In genomic region chr1:170176772-170177171, GRCh38 we compare ENCODE assay signal across 9 cellular contexts. TPM values are rescaled to one million over a fixed set of nuclear protein-coding genes. Genes with fewer than 3 reads are reported as not detected.
"Had no signal": no experiment of that assay in that cellular context is flagged by ENCODE, and none has a peak within 500 bp of the region (broad histone marks: within the 10 kb centered on the region; RNA-seq: fewer than 3 reads in every experiment).

No MANE protein-coding gene starts in this region.

- H3K27ac ChIP-seq: GM23248, HL-60 had no signal

- H3K4me3 ChIP-seq: GM23248 had no signal

- H3K4me3 Mint-ChIP-seq: H9, IgD-negative memory B cell had no signal

- DNase-seq: GM23248, H9, HCEC 1CT, KBM-7 had no signal

- ATAC-seq: HepG2 had no signal

- H3K27me3 Mint-ChIP-seq: IgD-negative memory B cell had no signal

- H3K9ac ChIP-seq: GM23248 had no signal

- H3K27ac Mint-ChIP-seq: H9, IgD-negative memory B cell had no signal

- H2AFZ ChIP-seq: GM23248 had no signal

- H3K4me1 Mint-ChIP-seq: H9, IgD-negative memory B cell had no signal

RNA-seq across cellular contexts. Expression of gene NTMT2, which starts 31.0 kb away (rescaled TPM):
- total RNA-seq: GM23248, H1, HepG2, HT1080 had no signal
